ENCODE assay signal across 14 cellular contexts in genomic region chr9:29796291-29796952, GRCh38.
DNase-seq lines count a peak whose midpoint lies in the region; ATAC-seq lines count a peak whose summit lies in the region.
"Had no signal": no experiment of that assay in that cellular context is flagged by ENCODE, and none has a peak within 500 bp of the region (broad histone marks: within the 10 kb centered on the region; RNA-seq: fewer than 3 reads in every experiment).

No MANE protein-coding gene starts in this region.

- ATAC-seq in GM18511 (IDR thresholded peaks at IDR 0.05; ENCODE audit: unreplicated experiment) (peak; percentile 80), GM19467 (IDR thresholded peaks at IDR 0.05; ENCODE audit: unreplicated experiment) (peak; percentile 84), HG02798 (IDR thresholded peaks at IDR 0.05; ENCODE audit: poor library complexity, unreplicated experiment) (peak; percentile 86), HG03442 (IDR thresholded peaks at IDR 0.05; ENCODE audit: unreplicated experiment) (peak; percentile 84)
- ATAC-seq: upper lobe of right lung had no signal

- DNase-seq in middle frontal gyrus (ENCODE audit: extremely low spot score, low spot score) (no peak), GF-D8 (lab: John Stamatoyannopoulos, UW) (no peak), NCI-H82 treated with DMSO at 0.1 percent for 48 hours (lab: John Stamatoyannopoulos, UW; ENCODE audit: unreplicated experiment) (no peak)
- no peak for DNase-seq in stimulated activated CD4-positive, alpha-beta T cell treated with anti-CD3 and anti-CD28 coated beads, Interleukin-4, amount 100 ng/mL, for 24 hours
- DNase-seq: activated CD4-positive, alpha-beta memory T cell treated with anti-CD3 and anti-CD28 coated beads, Interleukin-2, amount 10 ng/mL, durations not matched to agents 7 days and 5 days; activated gamma-delta T cell treated with Interleukin-2 at 50 U/mL for 16 hours; effector memory CD4-positive, alpha-beta T cell; NCI-H1436; NCI-H69; upper lobe of right lung had no signal
